8 cellular contexts compared by ENCODE assay signal in genomic region chr16:73047536-73048291, GRCh38. TPM values are rescaled to one million over a fixed set of nuclear protein-coding genes. Genes with fewer than 3 reads are reported as not detected.
DNase-seq lines count a peak whose midpoint lies in the region; ATAC-seq and TF ChIP-seq lines count a peak whose summit lies in the region.

A gene with protein sequence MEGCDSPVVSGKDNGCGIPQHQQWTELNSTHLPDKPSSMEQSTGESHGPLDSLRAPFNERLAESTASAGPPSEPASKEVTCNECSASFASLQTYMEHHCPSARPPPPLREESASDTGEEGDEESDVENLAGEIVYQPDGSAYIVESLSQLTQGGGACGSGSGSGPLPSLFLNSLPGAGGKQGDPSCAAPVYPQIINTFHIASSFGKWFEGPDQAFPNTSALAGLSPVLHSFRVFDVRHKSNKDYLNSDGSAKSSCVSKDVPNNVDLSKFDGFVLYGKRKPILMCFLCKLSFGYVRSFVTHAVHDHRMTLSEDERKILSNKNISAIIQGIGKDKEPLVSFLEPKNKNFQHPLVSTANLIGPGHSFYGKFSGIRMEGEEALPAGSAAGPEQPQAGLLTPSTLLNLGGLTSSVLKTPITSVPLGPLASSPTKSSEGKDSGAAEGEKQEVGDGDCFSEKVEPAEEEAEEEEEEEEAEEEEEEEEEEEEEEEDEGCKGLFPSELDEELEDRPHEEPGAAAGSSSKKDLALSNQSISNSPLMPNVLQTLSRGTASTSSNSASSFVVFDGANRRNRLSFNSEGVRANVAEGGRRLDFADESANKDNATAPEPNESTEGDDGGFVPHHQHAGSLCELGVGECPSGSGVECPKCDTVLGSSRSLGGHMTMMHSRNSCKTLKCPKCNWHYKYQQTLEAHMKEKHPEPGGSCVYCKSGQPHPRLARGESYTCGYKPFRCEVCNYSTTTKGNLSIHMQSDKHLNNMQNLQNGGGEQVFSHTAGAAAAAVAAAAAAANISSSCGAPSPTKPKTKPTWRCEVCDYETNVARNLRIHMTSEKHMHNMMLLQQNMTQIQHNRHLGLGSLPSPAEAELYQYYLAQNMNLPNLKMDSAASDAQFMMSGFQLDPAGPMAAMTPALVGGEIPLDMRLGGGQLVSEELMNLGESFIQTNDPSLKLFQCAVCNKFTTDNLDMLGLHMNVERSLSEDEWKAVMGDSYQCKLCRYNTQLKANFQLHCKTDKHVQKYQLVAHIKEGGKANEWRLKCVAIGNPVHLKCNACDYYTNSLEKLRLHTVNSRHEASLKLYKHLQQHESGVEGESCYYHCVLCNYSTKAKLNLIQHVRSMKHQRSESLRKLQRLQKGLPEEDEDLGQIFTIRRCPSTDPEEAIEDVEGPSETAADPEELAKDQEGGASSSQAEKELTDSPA (N-terminal part only) (minus strand): TSS chr16:73048128. CDS start chr16:72960145, 87,983 bp downstream.

- DNase-seq in AG08395 (ENCODE audit: low spot score), result peak; percentile 67
- DNase-seq in GM13977 (ENCODE audit: low spot score), result peak; percentile 84
- peak; percentile 60 for DNase-seq in NCI-H2227 (lab: John Stamatoyannopoulos, UW; ENCODE audit: unreplicated experiment)
- DNase-seq in activated naive CD8-positive, alpha-beta T cell treated with anti-CD3 and anti-CD28 coated beads for 36 hours, result peak; percentile 36
- peak; percentile 68 to 76 for DNase-seq in heart right ventricle
- DNase-seq in trophoblast cell, result peak in 1 of 2 donors; percentile 67
- no peak for DNase-seq in G401 (ENCODE audit: low spot score)

- H4K91ac ChIP-seq in trophoblast cell (ENCODE audit: low read depth, low read length), result peak within 1 kb of the TSS; percentile 97

- H3K79me2 ChIP-seq in trophoblast cell (ENCODE audit: control insufficient read depth, insufficient read depth, low read length, poor library complexity), result peaks cover 33% of the 10 kb centered on the region

- peak within 1 kb of the TSS; percentile 94 for H2BK5ac ChIP-seq in trophoblast cell (ENCODE audit: low read depth, low read length, poor library complexity)

- no peaks in the 10 kb centered on the region for H3K36me3 Mint-ChIP-seq in activated naive CD8-positive, alpha-beta T cell treated with anti-CD3 and anti-CD28 coated beads for 36 hours

- H3K4me1 ChIP-seq in heart right ventricle (peaks cover 22 to 89% (median 67%) of the 10 kb centered on the region in 9 donors), trophoblast cell (ENCODE audit: control insufficient read depth in 1 of 2, insufficient read depth in 2 of 2, low read length in 2 of 2) (peaks cover 27 to 36% of the 10 kb centered on the region in 2 experiments)

- peak within 1 kb of the TSS; percentile 92 for H3K14ac ChIP-seq in trophoblast cell (ENCODE audit: low read length)

- H3K4ac ChIP-seq in trophoblast cell (ENCODE audit: low read depth, low read length), result peak within 1 kb of the TSS; percentile 81

- no peak within 1 kb of the TSS for H3K27ac Mint-ChIP-seq in activated naive CD8-positive, alpha-beta T cell treated with anti-CD3 and anti-CD28 coated beads for 36 hours

- peaks cover 2% of the 10 kb centered on the region for H3K4me1 Mint-ChIP-seq in activated naive CD8-positive, alpha-beta T cell treated with anti-CD3 and anti-CD28 coated beads for 36 hours

- peak within 1 kb of the TSS; percentile 77 for H4K12ac ChIP-seq in trophoblast cell (ENCODE audit: low read depth, low read length)

- peak within 1 kb of the TSS; percentile 90 for H3K4me2 ChIP-seq in trophoblast cell (ENCODE audit: low read length)

- H2BK12ac ChIP-seq in trophoblast cell (ENCODE audit: low read length), result peak within 1 kb of the TSS; percentile 85

- H3K4me3 ChIP-seq in heart right ventricle (peak within 1 kb of the TSS; percentile 59 to 94 (median 82)), trophoblast cell (ENCODE audit: low read depth, low read length) (peak within 1 kb of the TSS; percentile 81)

- H3K4me3 Mint-ChIP-seq in activated naive CD8-positive, alpha-beta T cell treated with anti-CD3 and anti-CD28 coated beads for 36 hours, result peak within 1 kb of the TSS; percentile 40

- H2AFZ ChIP-seq in trophoblast cell (ENCODE audit: insufficient read depth, low read length, poor library complexity), result peak within 1 kb of the TSS; percentile 65

- ATAC-seq in HG02798 (IDR thresholded peaks at IDR 0.05; ENCODE audit: poor library complexity, unreplicated experiment), result peak; percentile 75
- ATAC-seq in heart right ventricle, result peak; percentile 66 to 81 (median 72)

- H3K27ac ChIP-seq in heart right ventricle (peak within 1 kb of the TSS; percentile 77 to 96 (median 92)), trophoblast cell (ENCODE audit: low read depth, low read length) (peak within 1 kb of the TSS; percentile 97)

- peak within 1 kb of the TSS; percentile 79 for H3K9ac ChIP-seq in trophoblast cell (ENCODE audit: low read length)

- H3K27me3 ChIP-seq in heart right ventricle (peaks cover 0 to 15% (median 0%) of the 10 kb centered on the region in 7 donors), trophoblast cell (ENCODE audit: insufficient read depth, low read length) (no peaks in the 10 kb centered on the region)

- in situ Hi-C loops in GM13977 (cut with MboI; ENCODE audit: low pct_unique_long_range_greater_than_20kb, low sequenced_read_pairs, unreplicated experiment) (no loop called here), G401 (cut with HindIII; ENCODE audit: low sequenced_read_pairs) (no loop called here)

- peak within 1 kb of the TSS; percentile 94 for H3K18ac ChIP-seq in trophoblast cell (ENCODE audit: low read length)

- H4K8ac ChIP-seq in trophoblast cell (ENCODE audit: low read depth, low read length), result peak within 1 kb of the TSS; percentile 85

- peak within 1 kb of the TSS; percentile 81 for H2AK5ac ChIP-seq in trophoblast cell (ENCODE audit: low read length)

- intact Hi-C loops in heart right ventricle (cut with DNase I), result loop anchor here in 8 of 10 donors (1.0 to 10.0 kb wide), 8 partner anchors 60 to 545 kb away; no protein-coding TSS in a partner anchor

- WGBS in heart right ventricle, 2 donors, result 1 to 2% methylated on average over 55 to 64 of the region's 64 CpGs
- WGBS in trophoblast cell (ENCODE audit: extremely low coverage, insufficient coverage, insufficient read length), result no CpG with 5 or more reads among the region's 64 CpGs

- TF ChIP-seq CTCF in GM13977 (IDR thresholded peaks at IDR 0.05; ENCODE audit: extremely low read depth, insufficient read depth, missing control alignments) (peak; percentile 58), heart right ventricle (IDR thresholded peaks at IDR 0.05) (peak in 5 of 9 donors; percentile 11 to 57 (median 44))

- H3K9me3 Mint-ChIP-seq in activated naive CD8-positive, alpha-beta T cell treated with anti-CD3 and anti-CD28 coated beads for 36 hours, result no peaks in the 10 kb centered on the region

- H3K23ac ChIP-seq in trophoblast cell (ENCODE audit: low read length), result no peak within 1 kb of the TSS

- H3K27me3 Mint-ChIP-seq in activated naive CD8-positive, alpha-beta T cell treated with anti-CD3 and anti-CD28 coated beads for 36 hours, result peaks cover 37% of the 10 kb centered on the region

- no peaks in the 10 kb centered on the region for H3K9me3 ChIP-seq in heart right ventricle
- no peaks in the 10 kb centered on the region for H3K9me3 ChIP-seq in trophoblast cell (ENCODE audit: insufficient read depth, low read depth, low read length)

- peak within 1 kb of the TSS; percentile 96 for H2BK120ac ChIP-seq in trophoblast cell (ENCODE audit: insufficient read depth, low read length, poor library complexity)

- H3K79me1 ChIP-seq in trophoblast cell (ENCODE audit: low read length), result peaks cover 42% of the 10 kb centered on the region

- H3K36me3 ChIP-seq in heart right ventricle, result no peaks in the 10 kb centered on the region
- H3K36me3 ChIP-seq in trophoblast cell (ENCODE audit: control insufficient read depth in 1 of 2, insufficient read depth in 2 of 2, low read length in 2 of 2), result no peaks in the 10 kb centered on the region

RNA-seq across cellular contexts. Expression of the gene that starts here (rescaled TPM):
- under 1 TPM; 0.40 to 0.54 TPM for total RNA-seq in activated naive CD8-positive, alpha-beta T cell treated with anti-CD3 and anti-CD28 coated beads for 36 hours
- total RNA-seq in heart right ventricle, result 10 to 100 TPM in 6 of 10 donors, 1 to 10 TPM in 4; 7.9 to 15.2 (median 11.7) TPM
- 1 to 10 TPM; 1.6 to 4.0 TPM for polyA plus RNA-seq in heart right ventricle
- polyA plus RNA-seq in trophoblast cell (2013), result 36.4 and 36.5 TPM in 2 replicates
- 1.5 and 3.5 TPM in 2 replicates for total RNA-seq in G401 (2014; rRNA removed; shearing (Covaris generic))

Comparison
In these comparisons a context has a peak if more than half of its experiments do, and no peak if none do; other contexts are left out.
1. Peak in DNase-seq in activated naive CD8-positive, alpha-beta T cell treated with anti-CD3 and anti-CD28 coated beads for 36 hours; RNA of the gene not detected or under 1 TPM.